Comparison of ENCODE assay signal across 7 cellular contexts in genomic region chr18:79740047-79740446, GRCh38. TPM values are rescaled to one million over a fixed set of nuclear protein-coding genes. Genes with fewer than 3 reads are reported as not detected.
"Had no signal": no experiment of that assay in that cellular context is flagged by ENCODE, and none has a peak within 500 bp of the region (broad histone marks: within the 10 kb centered on the region; RNA-seq: fewer than 3 reads in every experiment).

No MANE protein-coding gene starts in this region.

RNA-seq across cellular contexts. Expression of gene KCNG2, which starts 57.7 kb away (rescaled TPM):
- total RNA-seq: HepG2, HT1080, IMR-90, PC-9, RPMI7951, SK-MEL-5 had no signal
- polyA plus RNA-seq: HepG2, IMR-90, SK-N-SH had no signal
